In genomic region chr2:18855027-18855426, GRCh38 we compare ENCODE assay signal across 11 cellular contexts.
DNase-seq lines count a peak whose midpoint lies in the region; ATAC-seq and TF ChIP-seq lines count a peak whose summit lies in the region.
"Had no signal": no experiment of that assay in that cellular context is flagged by ENCODE, and none has a peak within 500 bp of the region (broad histone marks: within the 10 kb centered on the region; RNA-seq: fewer than 3 reads in every experiment).

No MANE protein-coding gene starts in this region.

- H4K91ac ChIP-seq in IMR-90 (ENCODE audit: insufficient read depth, low read depth, low read length) = no peak overlapping the region

- H2AFZ ChIP-seq in IMR-90 (replicated peaks; ENCODE audit: low read length, poor library complexity) = no peak overlapping the region

- no peaks in the 10 kb centered on the region for H3K9me1 ChIP-seq in IMR-90 (ENCODE audit: insufficient read depth, low read length)

- H3K4me2 ChIP-seq in IMR-90 (ENCODE audit: low read depth, low read length) = no peak overlapping the region
- H3K4me2 ChIP-seq: BLaER1 treated with 17β-estradiol and CSF1 and Interleukin-3, amounts not matched to agents 10 nM and 100 nM had no signal

- no peak overlapping the region for H3K4ac ChIP-seq in IMR-90 (ENCODE audit: low read depth, low read length)

- no peak overlapping the region for H3K14ac ChIP-seq in IMR-90 (replicated peaks; ENCODE audit: low read depth, low read length)

- H3K4me3 ChIP-seq in IMR-90 (ENCODE audit: insufficient read depth, low read depth, low read length) = no peak overlapping the region
- no peak overlapping the region for H3K4me3 ChIP-seq in choroid plexus epithelial cell (ENCODE audit: low read depth, low read length)
- no peak overlapping the region for H3K4me3 ChIP-seq in uterus
- H3K4me3 ChIP-seq: BLaER1 treated with 17β-estradiol and CSF1 and Interleukin-3, amounts not matched to agents 10 nM and 100 nM had no signal

- H3K36me3 ChIP-seq in IMR-90 (ENCODE audit: control insufficient read depth, insufficient read depth, low read length) (no peaks in the 10 kb centered on the region), uterus (no peaks in the 10 kb centered on the region)
- H3K36me3 ChIP-seq: BLaER1 treated with 17β-estradiol and CSF1 and Interleukin-3, amounts not matched to agents 10 nM and 100 nM had no signal

- H4K5ac ChIP-seq in IMR-90 (ENCODE audit: low read depth, low read length) = no peak overlapping the region

- H4K20me1 ChIP-seq in IMR-90 (ENCODE audit: insufficient read depth, low read length) = no peaks in the 10 kb centered on the region
- H4K20me1 ChIP-seq: BLaER1 treated with 17β-estradiol and CSF1 and Interleukin-3, amounts not matched to agents 10 nM and 100 nM had no signal

- no peak overlapping the region for H2BK5ac ChIP-seq in IMR-90 (ENCODE audit: low read depth, low read length, poor library complexity, severe bottlenecking)

- ATAC-seq in IMR-90 (ENCODE audit: low read depth) = no peak; the same call in 1 of the 2 replicates

- H3K27ac ChIP-seq in IMR-90 (ENCODE audit: insufficient read depth, low read length) = no peak overlapping the region
- H3K27ac ChIP-seq in uterus = no peak overlapping the region
- H3K27ac ChIP-seq: BLaER1 treated with 17β-estradiol and CSF1 and Interleukin-3, amounts not matched to agents 10 nM and 100 nM had no signal

- H3K9ac ChIP-seq in IMR-90 (ENCODE audit: low read depth, low read length) = no peak overlapping the region
- H3K9ac ChIP-seq: BLaER1 treated with 17β-estradiol and CSF1 and Interleukin-3, amounts not matched to agents 10 nM and 100 nM had no signal

- no peak overlapping the region for H3K23ac ChIP-seq in IMR-90 (ENCODE audit: low read depth, low read length)

- dilution Hi-C loops in IMR-90 (cut with HindIII; ENCODE audit: low sequenced_read_pairs, unreplicated experiment) = no loop called here

- H3K27me3 ChIP-seq in IMR-90 (ENCODE audit: control insufficient read depth, insufficient read depth, low read length) (no peaks in the 10 kb centered on the region), uterus (no peaks in the 10 kb centered on the region)
- H3K27me3 ChIP-seq: BLaER1 treated with 17β-estradiol and CSF1 and Interleukin-3, amounts not matched to agents 10 nM and 100 nM had no signal

- TF ChIP-seq RAD21 in IMR-90 (IDR thresholded peaks at IDR 0.05; ENCODE audit: low read length) = peak; percentile 52

- H3K4me1 ChIP-seq in IMR-90 (ENCODE audit: control insufficient read depth, insufficient read depth, low read length) = no peaks in the 10 kb centered on the region
- H3K4me1 ChIP-seq in uterus = no peaks in the 10 kb centered on the region

- no peak overlapping the region for H3K18ac ChIP-seq in IMR-90 (ENCODE audit: low read depth, low read length)

- TF ChIP-seq POLR2A in IMR-90 (IDR thresholded peaks at IDR 0.05; ENCODE audit: low read depth, low read length) (no peak), uterus (IDR thresholded peaks at IDR 0.05) (no peak)

- TF ChIP-seq CTCF in IMR-90 (conservative IDR thresholded peaks at IDR 0.05; ENCODE audit: low read depth, low read length) (peak; percentile 44), choroid plexus epithelial cell (conservative IDR thresholded peaks at IDR 0.05; ENCODE audit: low read depth, low read length) (peak; percentile 66), uterus (IDR thresholded peaks at IDR 0.05) (no peak)

- no peak overlapping the region for H3K56ac ChIP-seq in IMR-90 (ENCODE audit: extremely low read depth, insufficient read depth, low read length)

- POLR2A ChIA-PET in IMR-90 (lab: Charles Lee; ENCODE audit: unreplicated experiment) = no interaction called here

- BruUV-seq in IMR-90 (replicated peaks; lab: Mats Ljungman, UMichigan) = no TSS peak

- intact Hi-C loops in IMR-90 (cut with micrococcal nuclease) (no loop called here), uterus (cut with DNase I; ENCODE audit: low total_unique reads) (no loop called here)

- no peak overlapping the region for H4K8ac ChIP-seq in IMR-90 (ENCODE audit: low read depth in 2 of 2, low read length in 2 of 2)

- in situ Hi-C loops in IMR-90 (cut with MboI; ENCODE audit: low sequenced_read_pairs) = no loop called here

- DNase-seq in SIG-M5 treated with dmso at 0.1 percent for 504 hours (lab: John Stamatoyannopoulos, UW; ENCODE audit: unreplicated experiment) (peak; percentile 10), SIG-M5 (lab: John Stamatoyannopoulos, UW) (no peak), IMR-90 (peak; percentile 22), choroid plexus epithelial cell (ENCODE audit: low read depth) (peak; percentile 55), superior temporal gyrus (ENCODE audit: extremely low spot score) (peak; percentile 37), uterus (no peak), AML-193 (lab: John Stamatoyannopoulos, UW) (no peak)
- DNase-seq in effector CD8-positive, alpha-beta T cell (lab: John Stamatoyannopoulos, UW) = no peak
- DNase-seq: kidney glomerular epithelial cell, NCI-H1048 had no signal

- CTCF ChIA-PET in IMR-90 (lab: Yijun Ruan, JAX) = interaction anchor here (0.7 to 1.1 kb wide), 5 partner anchors 9 to 503 kb away, joined by 3 to 7 read pairs (median 3); partner anchors contain the start of gene OSR1

- no peak overlapping the region for H2AK5ac ChIP-seq in IMR-90 (ENCODE audit: low read depth, low read length)

- H2AK9ac ChIP-seq in IMR-90 (replicated peaks; ENCODE audit: low read depth, low read length, poor library complexity) = no peak overlapping the region

- H2BK15ac ChIP-seq in IMR-90 (ENCODE audit: low read depth, low read length) = no peak overlapping the region

- H2BK20ac ChIP-seq in IMR-90 (ENCODE audit: low read depth, low read length) = no peak overlapping the region

- H3K9me3 ChIP-seq in IMR-90 (ENCODE audit: control insufficient read depth, insufficient read depth, low read length) (no peaks in the 10 kb centered on the region), uterus (no peaks in the 10 kb centered on the region)
- H3K9me3 ChIP-seq: BLaER1 treated with 17β-estradiol and CSF1 and Interleukin-3, amounts not matched to agents 10 nM and 100 nM had no signal

- no peak overlapping the region for H2BK120ac ChIP-seq in IMR-90 (ENCODE audit: low read depth, low read length)

- H3K79me1 ChIP-seq in IMR-90 (ENCODE audit: low read depth in 1 of 2, low read length in 2 of 2) = no peaks in the 10 kb centered on the region

TF ChIP-seq in IMR-90, 13 proteins besides CTCF, POLR2A, EP300 and RAD21:
- TF ChIP-seq MAZ (IDR thresholded peaks at IDR 0.05; ENCODE audit: borderline replicate concordance, low read depth, low read length) (no peak), SMC3 (IDR thresholded peaks at IDR 0.05; ENCODE audit: low read depth, low read length) (0 out of 2 replicates have a peak, but pooled peaks have one; percentile 22)

Comparison
In these comparisons a context has a peak if more than half of its experiments do, and no peak if none do; other contexts are left out.
1. DNase-seq: peak in SIG-M5 treated with dmso at 0.1 percent for 504 hours (single experiment), IMR-90 (single experiment), choroid plexus epithelial cell (single experiment) and superior temporal gyrus (single experiment); none in SIG-M5 (single experiment), effector CD8-positive, alpha-beta T cell (single experiment), uterus (0 of 2) and AML-193 (0 of 2).
2. CTCF ChIP-seq: peak in IMR-90 (single experiment) and choroid plexus epithelial cell (single experiment); none in uterus (0 of 4).